Comparison of ENCODE assay signal across 18 cellular contexts in genomic region chr12:76883151-76883550, GRCh38. TPM values are rescaled to one million over a fixed set of nuclear protein-coding genes. Genes with fewer than 3 reads are reported as not detected.
DNase-seq lines count a peak whose midpoint lies in the region; ATAC-seq and TF ChIP-seq lines count a peak whose summit lies in the region.
"Had no signal": no experiment of that assay in that cellular context is flagged by ENCODE, and none has a peak within 500 bp of the region (broad histone marks: within the 10 kb centered on the region; RNA-seq: fewer than 3 reads in every experiment).

No MANE protein-coding gene starts in this region.

- dilution Hi-C loops in IMR-90 (cut with HindIII; ENCODE audit: low sequenced_read_pairs, unreplicated experiment): no loop called here

- peak overlapping the region in 1 of 2 experiments; percentile 28; a peak in 1 of 4 replicates for H4K8ac ChIP-seq in IMR-90 (ENCODE audit: low read depth in 2 of 2, low read length in 2 of 2)

- no peak overlapping the region for H3K9ac ChIP-seq in IMR-90 (ENCODE audit: low read depth, low read length)

- no peak for TF ChIP-seq RAD21 in IMR-90 (IDR thresholded peaks at IDR 0.05; ENCODE audit: low read length)

- no peak for TF ChIP-seq POLR2A in IMR-90 (IDR thresholded peaks at IDR 0.05; ENCODE audit: low read depth, low read length)

- peak overlapping the region; percentile 65; the same call in 1 of the 3 replicates for H2BK15ac ChIP-seq in IMR-90 (ENCODE audit: low read depth, low read length)

- peak overlapping the region; percentile 43; the same call in 1 of the 2 replicates for H4K91ac ChIP-seq in IMR-90 (ENCODE audit: insufficient read depth, low read depth, low read length)

- H4K5ac ChIP-seq in IMR-90 (ENCODE audit: low read depth, low read length): no peak overlapping the region

- peaks cover 2 to 5% of the 10 kb centered on the region in 2 experiments; a peak in 2 of 4 replicates for H3K79me1 ChIP-seq in IMR-90 (ENCODE audit: low read depth in 1 of 2, low read length in 2 of 2)

- POLR2A ChIA-PET in IMR-90 (lab: Charles Lee; ENCODE audit: unreplicated experiment): no interaction called here

- CTCF ChIA-PET in IMR-90 (lab: Yijun Ruan, JAX): no interaction called here

- in situ Hi-C loops in IMR-90 (cut with MboI; ENCODE audit: low sequenced_read_pairs): no loop called here

- H2BK20ac ChIP-seq in IMR-90 (ENCODE audit: low read depth, low read length): peak overlapping the region; percentile 53

- no peak overlapping the region for H3K27ac ChIP-seq in IMR-90 (ENCODE audit: insufficient read depth, low read length)
- H3K27ac ChIP-seq: adrenal gland, coronary artery, esophagus muscularis mucosa, SJCRH30, upper lobe of left lung had no signal

- peaks cover 2% of the 10 kb centered on the region for H3K9me3 ChIP-seq in IMR-90 (ENCODE audit: control insufficient read depth, insufficient read depth, low read length)
- H3K9me3 ChIP-seq: adrenal gland, esophagus muscularis mucosa, SJCRH30, upper lobe of left lung had no signal

- H3K4me3 ChIP-seq in AG10803 (ENCODE audit: low read length): no peak overlapping the region
- no peak overlapping the region for H3K4me3 ChIP-seq in IMR-90 (ENCODE audit: insufficient read depth, low read depth, low read length)
- H3K4me3 ChIP-seq: adrenal gland, coronary artery, esophagus muscularis mucosa, SJCRH30, upper lobe of left lung had no signal

- no peak overlapping the region; the same call in 1 of the 2 replicates for H3K18ac ChIP-seq in IMR-90 (ENCODE audit: low read depth, low read length)

- no TSS peak for BruUV-seq in IMR-90 (replicated peaks; lab: Mats Ljungman, UMichigan)

- H3K23ac ChIP-seq in IMR-90 (ENCODE audit: low read depth, low read length): no peak overlapping the region

- H2AFZ ChIP-seq in IMR-90 (replicated peaks; ENCODE audit: low read length, poor library complexity): peak overlapping the region; percentile 36

- peaks cover 11% of the 10 kb centered on the region for H3K4me1 ChIP-seq in IMR-90 (ENCODE audit: control insufficient read depth, insufficient read depth, low read length)

- H2BK5ac ChIP-seq in IMR-90 (ENCODE audit: low read depth, low read length, poor library complexity, severe bottlenecking): peak overlapping the region; percentile 24

- no peak overlapping the region for H2AK9ac ChIP-seq in IMR-90 (replicated peaks; ENCODE audit: low read depth, low read length, poor library complexity)

- TF ChIP-seq CTCF in AG10803 (conservative IDR thresholded peaks at IDR 0.05; ENCODE audit: low read length) (no peak), IMR-90 (conservative IDR thresholded peaks at IDR 0.05; ENCODE audit: low read depth, low read length) (no peak)

- no peaks in the 10 kb centered on the region for H3K27me3 ChIP-seq in IMR-90 (ENCODE audit: control insufficient read depth, insufficient read depth, low read length)
- H3K27me3 ChIP-seq: adrenal gland, esophagus muscularis mucosa, SJCRH30 had no signal

- peak overlapping the region; percentile 49; the same call in 1 of the 2 replicates for H3K14ac ChIP-seq in IMR-90 (replicated peaks; ENCODE audit: low read depth, low read length)

- H3K4ac ChIP-seq in IMR-90 (ENCODE audit: low read depth, low read length): peak overlapping the region; percentile 78

- peak; percentile 79 for DNase-seq in AG10803 (ENCODE audit: low read depth)
- peak; percentile 84 for DNase-seq in IMR-90
- peak; percentile 63 for DNase-seq in dedifferentiated amniotic fluid mesenchymal stem cell (ENCODE audit: extremely low spot score)
- DNase-seq in kidney glomerular epithelial cell (lab: John Stamatoyannopoulos, UW): peak; percentile 78
- no peak for DNase-seq in NCI-H187 treated with DMSO at 0.1 percent for 48 hours (lab: John Stamatoyannopoulos, UW)
- no peak for DNase-seq in NCI-H345 (lab: John Stamatoyannopoulos, UW)
- DNase-seq: activated CD4-positive, alpha-beta T cell treated with anti-CD3 and anti-CD28 coated beads, Interleukin-2, amount 50 U/mL, for 1 hour; activated T-cell treated with anti-CD3 and anti-CD28 coated beads, Interleukin-2, amount 50 U/mL, for 24 hours; NCI-H1092 treated with DMSO at 0.1 percent for 48 hours; NCI-H2227 treated with DMSO at 0.1 percent for 48 hours; stimulated activated naive B cell treated with anti-CD40 and anti-IgM and Interleukin-4, amounts not matched to agents 10 μg/mL and 1 μg/mL and 100 μg/mL, for 72 hours; upper lobe of left lung had no signal

- intact Hi-C loops in IMR-90 (cut with micrococcal nuclease): loop anchor here (5.0 kb wide), 1 partner anchor 34 kb away; no protein-coding TSS in a partner anchor

- peaks cover 7% of the 10 kb centered on the region for H3K9me1 ChIP-seq in IMR-90 (ENCODE audit: insufficient read depth, low read length)

- H3K4me2 ChIP-seq in IMR-90 (ENCODE audit: low read depth, low read length): no peak overlapping the region

- no peaks in the 10 kb centered on the region for H3K36me3 ChIP-seq in IMR-90 (ENCODE audit: control insufficient read depth, insufficient read depth, low read length)
- H3K36me3 ChIP-seq: adrenal gland, esophagus muscularis mucosa, SJCRH30, upper lobe of left lung had no signal

- H2BK120ac ChIP-seq in IMR-90 (ENCODE audit: low read depth, low read length): peak overlapping the region; percentile 45; the same call in 1 of the 2 replicates

- ATAC-seq in IMR-90 (ENCODE audit: low read depth) (peak; percentile 2; the same call in 1 of the 2 replicates), HG02981 (IDR thresholded peaks at IDR 0.05; ENCODE audit: unreplicated experiment) (no peak), HG03108 (IDR thresholded peaks at IDR 0.05; ENCODE audit: unreplicated experiment) (no peak)
- ATAC-seq: stimulated activated naive B cell treated with anti-CD40 and anti-IgM and Interleukin-4, amounts not matched to agents 10 μg/mL and 1 μg/mL and 100 μg/mL, for 72 hours had no signal

- H2AK5ac ChIP-seq in IMR-90 (ENCODE audit: low read depth, low read length): no peak overlapping the region

- H3K56ac ChIP-seq in IMR-90 (ENCODE audit: extremely low read depth, insufficient read depth, low read length): no peak overlapping the region

- 80% methylated on average over 1 of the region's 6 CpGs; no CpG with 5 or more reads in 1 of the 2 experiments for WGBS in IMR-90 (ENCODE audit: extremely low coverage in 2 of 2, insufficient read length in 1 of 2), 2 experiments

- no peaks in the 10 kb centered on the region for H4K20me1 ChIP-seq in IMR-90 (ENCODE audit: insufficient read depth, low read length)

TF ChIP-seq in IMR-90, 13 proteins besides CTCF, POLR2A, EP300 and RAD21:
- TF ChIP-seq RCOR1 (IDR thresholded peaks at IDR 0.05; ENCODE audit: insufficient replicate concordance, low read length): no peak
- peak; percentile 59; the same call in 1 of the 2 replicates for TF ChIP-seq BHLHE40 (IDR thresholded peaks at IDR 0.05; ENCODE audit: low read depth, low read length)
- TF ChIP-seq, protein P1, sequence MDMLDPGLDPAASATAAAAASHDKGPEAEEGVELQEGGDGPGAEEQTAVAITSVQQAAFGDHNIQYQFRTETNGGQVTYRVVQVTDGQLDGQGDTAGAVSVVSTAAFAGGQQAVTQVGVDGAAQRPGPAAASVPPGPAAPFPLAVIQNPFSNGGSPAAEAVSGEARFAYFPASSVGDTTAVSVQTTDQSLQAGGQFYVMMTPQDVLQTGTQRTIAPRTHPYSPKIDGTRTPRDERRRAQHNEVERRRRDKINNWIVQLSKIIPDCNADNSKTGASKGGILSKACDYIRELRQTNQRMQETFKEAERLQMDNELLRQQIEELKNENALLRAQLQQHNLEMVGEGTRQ (IDR thresholded peaks at IDR 0.05; ENCODE audit: low read depth, low read length): peak; percentile 56

RNA-seq across cellular contexts. Expression of gene CSRP2, which starts 4.3 kb away (rescaled TPM):
- total RNA-seq in IMR-90 (2012; rRNA removed): 156 and 157 TPM in 2 replicates
- polyA plus RNA-seq in IMR-90 (2012; rRNA removed): 160 and 179 TPM in 2 replicates
- 69.1 and 124 TPM in 2 replicates for polyA plus RNA-seq in IMR-90 (2012; cell fraction: cytosol; rRNA removed)
- 38.8 and 115 TPM in 2 replicates for polyA plus RNA-seq in IMR-90 (2012; cell fraction: nucleus; rRNA removed; ENCODE audit: low replicate concordance)

Comparison
In these comparisons a context has a peak if more than half of its experiments do, and no peak if none do; other contexts are left out.
1. DNase-seq: peak in AG10803 (single experiment), IMR-90 (single experiment), dedifferentiated amniotic fluid mesenchymal stem cell (single experiment) and kidney glomerular epithelial cell (single experiment); none in NCI-H187 treated with DMSO at 0.1 percent for 48 hours (single experiment) and NCI-H345 (single experiment).